Comparison of ENCODE assay signal across 5 cellular contexts in genomic region chr4:155984398-155984797, GRCh38.
"Had no signal": no experiment of that assay in that cellular context is flagged by ENCODE, and none has a peak within 500 bp of the region (broad histone marks: within the 10 kb centered on the region; RNA-seq: fewer than 3 reads in every experiment).

No MANE protein-coding gene starts in this region.

- DNase-seq: H9, HCEC 1CT, IMR-90 had no signal

- H3K27ac Mint-ChIP-seq: GM23338, H9 had no signal

- ATAC-seq: GM23338, K562 had no signal

- H3K4me3 ChIP-seq: GM23338, K562 had no signal

- H3K4me3 Mint-ChIP-seq: GM23338, H9 had no signal
